Comparison of ENCODE assay signal across 11 cellular contexts in genomic region chr5:175246242-175246891, GRCh38.
DNase-seq lines count a peak whose midpoint lies in the region; ATAC-seq and TF ChIP-seq lines count a peak whose summit lies in the region.
"Had no signal": no experiment of that assay in that cellular context is flagged by ENCODE, and none has a peak within 500 bp of the region (broad histone marks: within the 10 kb centered on the region; RNA-seq: fewer than 3 reads in every experiment).

No MANE protein-coding gene starts in this region.

- H4K8ac ChIP-seq in H9 (replicated peaks; ENCODE audit: insufficient read length, low read depth, low read length) = no peak overlapping the region

- H2BK5ac ChIP-seq in H9 (ENCODE audit: insufficient read length, low read length) = no peak overlapping the region

- intact Hi-C loops in left cardiac atrium (cut with DNase I) (no loop called here), cardiac septum (cut with DNase I) (no loop called here), upper lobe of right lung (cut with DNase I) (no loop called here)

- H3K27me3 ChIP-seq in upper lobe of right lung (no peaks in the 10 kb centered on the region), tibial nerve (no peaks in the 10 kb centered on the region), H9 (ENCODE audit: insufficient read depth, low read length) (no peaks in the 10 kb centered on the region)

- H3K4me1 Mint-ChIP-seq in H9 = no peaks in the 10 kb centered on the region
- H3K4me1 Mint-ChIP-seq: neural crest cell had no signal

- no peak overlapping the region for H4K91ac ChIP-seq in H9 (ENCODE audit: insufficient read length, low read depth, low read length)

- H3K14ac ChIP-seq in H9 (ENCODE audit: insufficient read depth, low read length) = no peak overlapping the region

- H2AK5ac ChIP-seq in H9 (ENCODE audit: insufficient read length, low read length) = no peak overlapping the region

- H3K79me2 ChIP-seq in H9 (ENCODE audit: insufficient read depth, low read length) = no peaks in the 10 kb centered on the region

- TF ChIP-seq EP300 in tibial nerve (IDR thresholded peaks at IDR 0.05) = no peak

- no peaks in the 10 kb centered on the region for H3K36me3 Mint-ChIP-seq in H9 (ENCODE audit: insufficient read depth in 1 of 3, low read depth in 3 of 3)

- no peak for TF ChIP-seq POLR2A in tibial nerve (IDR thresholded peaks at IDR 0.05)

- H4K20me1 ChIP-seq in H9 (ENCODE audit: control insufficient read depth, insufficient read depth, insufficient read length) = no peaks in the 10 kb centered on the region

- H3K27ac Mint-ChIP-seq in H9 = peak overlapping the region in 1 of 3 experiments; percentile 9; a peak in 1 of 7 replicates

- H2AFZ ChIP-seq in H9 (ENCODE audit: low read length) = no peak overlapping the region

- no peak overlapping the region for H3K9ac ChIP-seq in H9 (ENCODE audit: extremely low read depth, insufficient read length, low read length)

- no peak overlapping the region for H2BK12ac ChIP-seq in H9 (ENCODE audit: insufficient read length, low read depth, low read length)

- no peak overlapping the region for H2BK20ac ChIP-seq in H9 (ENCODE audit: low read depth, low read length, poor library complexity, severe bottlenecking)

- H3K4me3 Mint-ChIP-seq in H9 = no peak overlapping the region
- H3K4me3 Mint-ChIP-seq: neural crest cell had no signal

- H3K56ac ChIP-seq in H9 (ENCODE audit: insufficient read length, low read depth, low read length) = no peak overlapping the region

- H3K27ac ChIP-seq in upper lobe of right lung (no peak overlapping the region), tibial nerve (peak overlapping the region in 1 of 4 donors; percentile 13), H9 (ENCODE audit: insufficient read length, low read depth, low read length) (no peak overlapping the region)

- H3K23ac ChIP-seq in H9 (ENCODE audit: insufficient read length, low read depth, low read length) = no peak overlapping the region

- H3K9me3 ChIP-seq in upper lobe of right lung (no peaks in the 10 kb centered on the region), tibial nerve (no peaks in the 10 kb centered on the region), H9 (ENCODE audit: control insufficient read depth, low read depth, low read length) (no peaks in the 10 kb centered on the region)

- H3K4me1 ChIP-seq in upper lobe of right lung (no peaks in the 10 kb centered on the region), tibial nerve (no peaks in the 10 kb centered on the region), H9 (ENCODE audit: insufficient read depth, low read length) (no peaks in the 10 kb centered on the region)

- TF ChIP-seq CTCF in upper lobe of right lung (IDR thresholded peaks at IDR 0.05) = no peak
- TF ChIP-seq CTCF in tibial nerve (IDR thresholded peaks at IDR 0.05) = no peak
- TF ChIP-seq CTCF in H9 (conservative IDR thresholded peaks at IDR 0.05) = no peak

- no peaks in the 10 kb centered on the region for H3K36me3 ChIP-seq in upper lobe of right lung
- no peaks in the 10 kb centered on the region for H3K36me3 ChIP-seq in tibial nerve

- no peaks in the 10 kb centered on the region for H3K9me3 Mint-ChIP-seq in H9
- H3K9me3 Mint-ChIP-seq: neural crest cell had no signal

- ATAC-seq in left cardiac atrium (peak in 1 of 2 donors; percentile 72), upper lobe of right lung (peak; percentile 19), HG03097 (IDR thresholded peaks at IDR 0.05; ENCODE audit: low FRiP score, unreplicated experiment) (no peak)

- H3K23me2 ChIP-seq in H9 (ENCODE audit: insufficient read length, low read depth, low read length, poor library complexity, severe bottlenecking) = no peaks in the 10 kb centered on the region

- H2BK120ac ChIP-seq in H9 (ENCODE audit: low read depth, low read length, poor library complexity, severe bottlenecking) = no peak overlapping the region

- no peak overlapping the region for H3K4ac ChIP-seq in H9 (ENCODE audit: low read depth, low read length)

- peaks cover 3% of the 10 kb centered on the region for H3K27me3 Mint-ChIP-seq in H9 (ENCODE audit: low read depth)

- no peak overlapping the region for H3K18ac ChIP-seq in H9 (ENCODE audit: insufficient read length, low read depth, low read length)

- no peak overlapping the region for H2BK15ac ChIP-seq in H9 (ENCODE audit: low read depth, low read length)

- H3T11ph ChIP-seq in H9 (ENCODE audit: low read length) = no peak overlapping the region

- H4K5ac ChIP-seq in H9 (ENCODE audit: insufficient read length, low read depth, low read length) = no peak overlapping the region

- no peak overlapping the region for H3K4me2 ChIP-seq in H9 (ENCODE audit: insufficient read depth, insufficient read length, low read length)

- DNase-seq in left cardiac atrium (peak; percentile 40), cardiac septum (ENCODE audit: low spot score) (no peak), iris pigment epithelial cell (ENCODE audit: low read depth) (peak; percentile 72), upper lobe of right lung (no peak), tibial nerve (ENCODE audit: low spot score in 2 of 2) (no peak), H9 (no peak)
- DNase-seq in activated T-cell treated with anti-CD3 and anti-CD28 coated beads, Interleukin-2, amount 50 U/mL, for 48 hours = peak; percentile 43 to 64
- DNase-seq: DND-41; effector CD8-positive, alpha-beta T cell had no signal

- WGBS in tibial nerve, 2 donors = 36 to 39% methylated on average over 7 to 8 of the region's 8 CpGs
- no CpG with 5 or more reads among the region's 8 CpGs for WGBS in H9 (ENCODE audit: extremely low coverage, insufficient read length, low lambda C conversion rate)

- no peaks in the 10 kb centered on the region for H3K79me1 ChIP-seq in H9 (ENCODE audit: insufficient read depth, low read depth, low read length, poor library complexity, severe bottlenecking)

- H3K4me3 ChIP-seq in upper lobe of right lung = no peak overlapping the region
- H3K4me3 ChIP-seq in tibial nerve = no peak overlapping the region

Comparison
In these comparisons a context has a peak if more than half of its experiments do, and no peak if none do; other contexts are left out.
1. DNase-seq: peak in left cardiac atrium (single experiment), activated T-cell treated with anti-CD3 and anti-CD28 coated beads, Interleukin-2, amount 50 U/mL, for 48 hours (2 of 2) and iris pigment epithelial cell (single experiment); none in cardiac septum (single experiment), upper lobe of right lung (single experiment), tibial nerve (0 of 2) and H9 (single experiment).